28 cellular contexts compared by ENCODE assay signal in the genomic region with DNA sequence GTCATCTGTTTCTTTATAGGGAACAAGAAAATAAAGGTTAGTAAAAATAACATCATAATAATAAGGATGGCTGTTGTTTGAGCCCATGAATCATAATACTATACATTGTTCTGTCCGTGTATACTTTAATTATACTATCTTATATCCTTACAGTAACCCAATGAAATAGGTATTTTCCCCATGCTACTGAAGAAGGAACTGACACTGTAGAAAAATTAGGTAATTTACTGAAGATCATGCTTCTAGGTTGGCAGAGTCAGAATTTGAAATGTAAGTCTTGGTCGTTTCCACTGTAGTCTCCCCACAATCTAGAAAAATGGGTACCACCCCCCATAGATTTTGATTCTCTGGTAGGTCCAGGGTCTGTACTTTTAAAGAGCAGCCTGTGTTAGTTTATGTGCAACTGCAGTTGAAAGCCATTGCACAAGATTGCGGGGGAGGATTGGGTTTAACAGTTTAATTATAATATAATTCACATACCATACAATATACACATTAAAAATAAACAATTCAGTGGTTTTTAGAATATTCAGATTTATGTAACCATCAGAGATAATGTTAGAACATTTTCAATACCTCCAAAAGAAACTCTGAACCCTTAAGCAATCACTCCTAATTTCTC. TPM values are rescaled to one million over a fixed set of nuclear protein-coding genes. Genes with fewer than 3 reads are reported as not detected.
DNase-seq lines count a peak whose midpoint lies in the region; ATAC-seq and TF ChIP-seq lines count a peak whose summit lies in the region.
"Had no signal": no experiment of that assay in that cellular context is flagged by ENCODE, and none has a peak within 500 bp of the region (broad histone marks: within the 10 kb centered on the region; RNA-seq: fewer than 3 reads in every experiment).

No MANE protein-coding gene starts in this region.

- no peaks in the 10 kb centered on the region for H3K4me1 ChIP-seq in mammary epithelial cell (ENCODE audit: insufficient read depth, low read length)
- H3K4me1 ChIP-seq: breast epithelium had no signal

- no peaks in the 10 kb centered on the region for H3K9me3 ChIP-seq in mammary epithelial cell (replicated peaks; ENCODE audit: insufficient read depth, low read length)
- H3K9me3 ChIP-seq: breast epithelium, esophagus squamous epithelium, gastrocnemius medialis, ovary had no signal

- H3K79me2 ChIP-seq in mammary epithelial cell (ENCODE audit: insufficient read depth, low read length): peaks cover 75% of the 10 kb centered on the region

- no peak overlapping the region for H3K4me3 ChIP-seq in mammary epithelial cell (replicated peaks in 1 of 3; ENCODE audit: insufficient read depth in 1 of 3, low read depth in 2 of 3, low read length in 3 of 3)
- H3K4me3 ChIP-seq: breast epithelium, dorsolateral prefrontal cortex, esophagus squamous epithelium, gastrocnemius medialis, ovary had no signal

- H3K36me3 Mint-ChIP-seq in MCF 10A (ENCODE audit: insufficient read depth, unreplicated experiment): no peaks in the 10 kb centered on the region
- H3K36me3 Mint-ChIP-seq in activated B cell treated with CpG ODN at 0.5 μM for 24 hours (ENCODE audit: low read depth): peaks cover 38% of the 10 kb centered on the region
- peaks cover 25 to 40% of the 10 kb centered on the region in 2 donors for H3K36me3 Mint-ChIP-seq in stimulated activated naive B cell treated with anti-CD40 and anti-IgM and Interleukin-4, amounts not matched to agents 10 μg/mL and 1 μg/mL and 100 μg/mL, for 72 hours

- H3K27me3 ChIP-seq in mammary epithelial cell (ENCODE audit: insufficient read depth, low read length): no peaks in the 10 kb centered on the region
- H3K27me3 ChIP-seq: breast epithelium, dorsolateral prefrontal cortex, esophagus squamous epithelium, gastrocnemius medialis, ovary had no signal

- DNase-seq in MCF 10A (ENCODE audit: unreplicated experiment): peak; percentile 4
- no peak for DNase-seq in mammary epithelial cell
- DNase-seq in activated B cell treated with CpG ODN at 0.5 μM for 24 hours: no peak
- DNase-seq in stimulated activated naive B cell treated with anti-CD40 and anti-IgM and Interleukin-4, amounts not matched to agents 10 μg/mL and 1 μg/mL and 100 μg/mL, for 72 hours: no peak
- no peak for DNase-seq in NCI-H187 (lab: John Stamatoyannopoulos, UW)
- DNase-seq: 8988T; activated CD4-positive, alpha-beta T cell treated with anti-CD3 and anti-CD28 coated beads for 4 hours; anterior cingulate cortex; DMS79; dorsolateral prefrontal cortex; esophagus squamous epithelium; gastrocnemius medialis; HFFc6; hypothalamus; Kasumi-1; NCI-H1048; NCI-H446 treated with DMSO at 0.1 percent for 48 hours; NCI-H774; ovary; stimulated activated CD4-positive, alpha-beta T cell treated with anti-CD3 and anti-CD28 coated beads, Interleukin-15, amount 100 ng/mL, for 24 hours; stimulated activated naive CD4-positive, alpha-beta T cell had no signal

- intact Hi-C loops in MCF 10A (cut with micrococcal nuclease): no loop called here
- intact Hi-C loops in mammary epithelial cell (cut with micrococcal nuclease): no loop called here
- intact Hi-C loops in activated B cell treated with CpG ODN at 0.5 μM for 24 hours (cut with micrococcal nuclease): loop anchor here (2.0 kb wide), 1 partner anchor 14 kb away; no protein-coding TSS in a partner anchor

- no TSS peak for BruUV-seq in MCF 10A (replicated peaks; lab: Mats Ljungman, UMichigan)
- no TSS peak for BruUV-seq in mammary epithelial cell (replicated peaks; lab: Mats Ljungman, UMichigan)

- CTCF ChIA-PET in MCF 10A (lab: Yijun Ruan, JAX) (no interaction called here), mammary epithelial cell (lab: Charles Lee; ENCODE audit: low non-redundant PET) (no interaction called here), activated B cell treated with CpG ODN at 0.5 μM for 24 hours (lab: Charles Lee) (no interaction called here)

- no peak overlapping the region for H2AFZ ChIP-seq in mammary epithelial cell (ENCODE audit: low read depth, low read length)

- H3K9me3 Mint-ChIP-seq in MCF 10A (ENCODE audit: unreplicated experiment): no peaks in the 10 kb centered on the region
- no peaks in the 10 kb centered on the region for H3K9me3 Mint-ChIP-seq in activated B cell treated with CpG ODN at 0.5 μM for 24 hours
- H3K9me3 Mint-ChIP-seq in stimulated activated naive B cell treated with anti-CD40 and anti-IgM and Interleukin-4, amounts not matched to agents 10 μg/mL and 1 μg/mL and 100 μg/mL, for 72 hours: peaks cover 0 to 3% of the 10 kb centered on the region in 2 donors
- H3K9me3 Mint-ChIP-seq: activated naive CD4-positive, alpha-beta T cell treated with anti-CD3 and anti-CD28 coated beads, Interleukin-2, amount 50 U/mL, for 72 hours; activated T-helper 2 cell treated with anti-CD3 and anti-CD28 coated beads, Interferon-gamma antibody, Interleukin-2, Interleukin-4, amounts not matched to agents 10 μg/mL and 5 μg/mL and 100 μg/mL, durations not matched to agents 14 hours and 24 hours and 36 hours; HFFc6; T-helper 2 cell treated with Interferon-gamma antibody and Interleukin-4, amounts not matched to agents 5 μg/mL and 100 μg/mL, for 36 hours had no signal

- in situ Hi-C loops in mammary epithelial cell (cut with MboI; ENCODE audit: low sequenced_read_pairs in 2 of 2): no loop called here

- H4K20me1 ChIP-seq in mammary epithelial cell (ENCODE audit: insufficient read depth, low read length): no peaks in the 10 kb centered on the region

- TF ChIP-seq CTCF in MCF 10A (IDR thresholded peaks at IDR 0.05; ENCODE audit: unreplicated experiment) (no peak), mammary epithelial cell (conservative IDR thresholded peaks at IDR 0.05 in 1 of 2, IDR thresholded peaks at IDR 0.05 in 1 of 2; ENCODE audit: extremely low read depth in 1 of 2, insufficient read depth in 1 of 2, low read depth in 1 of 2, low read length in 2 of 2) (no peak), activated B cell treated with CpG ODN at 0.5 μM for 24 hours (IDR thresholded peaks at IDR 0.05) (no peak)

- H3K4me1 Mint-ChIP-seq in MCF 10A (ENCODE audit: insufficient read depth, unreplicated experiment) (peaks cover 30% of the 10 kb centered on the region), activated B cell treated with CpG ODN at 0.5 μM for 24 hours (peaks cover 66% of the 10 kb centered on the region)
- peaks cover 35 to 56% of the 10 kb centered on the region in 2 donors for H3K4me1 Mint-ChIP-seq in stimulated activated naive B cell treated with anti-CD40 and anti-IgM and Interleukin-4, amounts not matched to agents 10 μg/mL and 1 μg/mL and 100 μg/mL, for 72 hours

- H3K27me3 Mint-ChIP-seq in MCF 10A (ENCODE audit: insufficient read depth, unreplicated experiment) (no peaks in the 10 kb centered on the region), activated B cell treated with CpG ODN at 0.5 μM for 24 hours (no peaks in the 10 kb centered on the region)
- H3K27me3 Mint-ChIP-seq in stimulated activated naive B cell treated with anti-CD40 and anti-IgM and Interleukin-4, amounts not matched to agents 10 μg/mL and 1 μg/mL and 100 μg/mL, for 72 hours: no peaks in the 10 kb centered on the region

- no peak overlapping the region for H3K4me2 ChIP-seq in mammary epithelial cell (ENCODE audit: insufficient read depth, low read depth, low read length)

- H3K4me3 Mint-ChIP-seq in MCF 10A (ENCODE audit: unreplicated experiment) (no peak overlapping the region), activated B cell treated with CpG ODN at 0.5 μM for 24 hours (no peak overlapping the region)
- H3K4me3 Mint-ChIP-seq in stimulated activated naive B cell treated with anti-CD40 and anti-IgM and Interleukin-4, amounts not matched to agents 10 μg/mL and 1 μg/mL and 100 μg/mL, for 72 hours: no peak overlapping the region
- H3K4me3 Mint-ChIP-seq: HFFc6; T-helper 2 cell treated with Interferon-gamma antibody and Interleukin-4, amounts not matched to agents 5 μg/mL and 100 μg/mL, for 36 hours had no signal

- ATAC-seq in HG02885 (IDR thresholded peaks at IDR 0.05; ENCODE audit: poor library complexity, unreplicated experiment) (peak; percentile 35), activated B cell treated with CpG ODN at 0.5 μM for 24 hours (ENCODE audit: low read depth) (peak; percentile 65), GM18909 (IDR thresholded peaks at IDR 0.05; ENCODE audit: poor library complexity, unreplicated experiment) (no peak), GM19328 (IDR thresholded peaks at IDR 0.05; ENCODE audit: unreplicated experiment) (no peak)
- peak; percentile 93 to 95 for ATAC-seq in stimulated activated naive B cell treated with anti-CD40 and anti-IgM and Interleukin-4, amounts not matched to agents 10 μg/mL and 1 μg/mL and 100 μg/mL, for 72 hours (replicated peaks)
- ATAC-seq: gastrocnemius medialis had no signal

- H3K27ac Mint-ChIP-seq in MCF 10A (ENCODE audit: low read depth, unreplicated experiment): no peak overlapping the region
- H3K27ac Mint-ChIP-seq in activated B cell treated with CpG ODN at 0.5 μM for 24 hours: no peak overlapping the region
- no peak overlapping the region for H3K27ac Mint-ChIP-seq in stimulated activated naive B cell treated with anti-CD40 and anti-IgM and Interleukin-4, amounts not matched to agents 10 μg/mL and 1 μg/mL and 100 μg/mL, for 72 hours
- H3K27ac Mint-ChIP-seq: activated naive CD4-positive, alpha-beta T cell treated with anti-CD3 and anti-CD28 coated beads, Interleukin-2, amount 50 U/mL, for 72 hours; activated T-helper 2 cell treated with anti-CD3 and anti-CD28 coated beads, Interferon-gamma antibody, Interleukin-2, Interleukin-4, amounts not matched to agents 10 μg/mL and 5 μg/mL and 100 μg/mL, durations not matched to agents 14 hours and 24 hours and 36 hours; HFFc6; T-helper 2 cell treated with Interferon-gamma antibody and Interleukin-4, amounts not matched to agents 5 μg/mL and 100 μg/mL, for 36 hours had no signal

- H3K27ac ChIP-seq in mammary epithelial cell (ENCODE audit: insufficient read depth, low read depth, low read length): no peak overlapping the region
- H3K27ac ChIP-seq: breast epithelium, dorsolateral prefrontal cortex, esophagus squamous epithelium, gastrocnemius medialis, ovary had no signal

- dilution Hi-C loops in mammary epithelial cell (cut with HindIII; ENCODE audit: low sequenced_read_pairs): no loop called here

- H3K9ac ChIP-seq in mammary epithelial cell (ENCODE audit: insufficient read depth, low read length): no peak overlapping the region

- peaks cover 3% of the 10 kb centered on the region for H3K36me3 ChIP-seq in mammary epithelial cell (ENCODE audit: insufficient read depth, low read length)
- H3K36me3 ChIP-seq: breast epithelium, gastrocnemius medialis, ovary had no signal

- 100% methylated on average over 3 of the region's 3 CpGs for WGBS in mammary epithelial cell (ENCODE audit: low coverage, missing lambda C conversion rate)

- POLR2A ChIA-PET in MCF 10A (lab: Yijun Ruan, JAX) (no interaction called here), activated B cell treated with CpG ODN at 0.5 μM for 24 hours (lab: Charles Lee) (no interaction called here)

RNA-seq across cellular contexts. Expression of a gene that starts 47.7 kb away (rescaled TPM):
- total RNA-seq in MCF 10A (2022) (59.8 and 60.6 TPM in 2 replicates), mammary epithelial cell (10 to 100 TPM; 51.1 to 59.0 TPM), activated B cell treated with CpG ODN at 0.5 μM for 24 hours (92.7 and 106 TPM in 2 replicates)
- 11.9 TPM for polyA plus RNA-seq in mammary epithelial cell
- polyA minus RNA-seq in mammary epithelial cell: 27.4 TPM

RNA-seq across cellular contexts. Expression of a gene that starts 48.1 kb away (rescaled TPM):
- 46.9 and 68.7 TPM in 2 replicates for total RNA-seq in MCF 10A (2022)
- total RNA-seq in mammary epithelial cell: 10 to 100 TPM in 1 of 2 donors, 1 to 10 TPM in 1; 9.3 to 25.0 TPM
- polyA plus RNA-seq in mammary epithelial cell: 10.1 TPM
- polyA minus RNA-seq in mammary epithelial cell: not detected
- total RNA-seq in activated B cell treated with CpG ODN at 0.5 μM for 24 hours: 28.4 and 29.0 TPM in 2 replicates

Comparison
In these comparisons a context has a peak if more than half of its experiments do, and no peak if none do; other contexts are left out.
1. ATAC-seq: peak in HG02885 (single experiment), activated B cell treated with CpG ODN at 0.5 μM for 24 hours (single experiment) and stimulated activated naive B cell treated with anti-CD40 and anti-IgM and Interleukin-4, amounts not matched to agents 10 μg/mL and 1 μg/mL and 100 μg/mL, for 72 hours (2 of 2); none in GM18909 (single experiment) and GM19328 (single experiment).